17 cellular contexts compared by ENCODE assay signal in genomic region chr1:221437924-221438323, GRCh38.
DNase-seq lines count a peak whose midpoint lies in the region; ATAC-seq and TF ChIP-seq lines count a peak whose summit lies in the region.
"Had no signal": no experiment of that assay in that cellular context is flagged by ENCODE, and none has a peak within 500 bp of the region (broad histone marks: within the 10 kb centered on the region; RNA-seq: fewer than 3 reads in every experiment).

No MANE protein-coding gene starts in this region.

- peak in 1 of 2 donors; percentile 35 for ATAC-seq in natural killer cell treated with Interleukin-12 subunit alpha and Interleukin-12 subunit beta and Interleukin-15 and Interleukin-18, amount 100 ng/mL, for 72 hours
- ATAC-seq in natural killer cell, result no peak
- ATAC-seq in stimulated activated effector memory CD8-positive, alpha-beta T cell treated with anti-CD3 and anti-CD28 coated beads, Interleukin-12 subunit alpha, Interleukin-12 subunit beta, amount 100 ng/mL, for 72 hours, result peak; percentile 30
- ATAC-seq: activated T-cell treated with anti-CD3 and anti-CD28 coated beads, Interleukin-2, amount 50 U/mL, for 4 hours; heart left ventricle; right lobe of liver had no signal

- TF ChIP-seq CTCF in natural killer cell (IDR thresholded peaks at IDR 0.05) (no peak), foreskin fibroblast (IDR thresholded peaks at IDR 0.05; ENCODE audit: low read depth, low read length) (no peak)

- H3K4me3 ChIP-seq in foreskin fibroblast (ENCODE audit: low read depth in 1 of 2, low read length in 2 of 2), result no peak overlapping the region
- H3K4me3 ChIP-seq: heart left ventricle, right lobe of liver, SK-N-MC had no signal

- H3K4me1 Mint-ChIP-seq in natural killer cell treated with Interleukin-12 subunit alpha and Interleukin-12 subunit beta and Interleukin-15 and Interleukin-18, amount 100 ng/mL, for 72 hours (ENCODE audit: low read depth in 2 of 2), result peaks cover 16 to 20% of the 10 kb centered on the region in 2 donors
- H3K4me1 Mint-ChIP-seq in natural killer cell, result peaks cover 0 to 4% of the 10 kb centered on the region in 2 donors
- H3K4me1 Mint-ChIP-seq in activated naive CD8-positive, alpha-beta T cell treated with anti-CD3 and anti-CD28 coated beads for 36 hours, result peaks cover 40% of the 10 kb centered on the region
- H3K4me1 Mint-ChIP-seq in stimulated activated effector memory CD8-positive, alpha-beta T cell treated with anti-CD3 and anti-CD28 coated beads, Interleukin-12 subunit alpha, Interleukin-12 subunit beta, amount 100 ng/mL, for 72 hours, result peaks cover 18% of the 10 kb centered on the region

- H3K4me3 Mint-ChIP-seq in natural killer cell treated with Interleukin-12 subunit alpha and Interleukin-12 subunit beta and Interleukin-15 and Interleukin-18, amount 100 ng/mL, for 72 hours, result peak overlapping the region; percentile 46
- H3K4me3 Mint-ChIP-seq in natural killer cell, result no peak overlapping the region
- no peak overlapping the region for H3K4me3 Mint-ChIP-seq in activated naive CD8-positive, alpha-beta T cell treated with anti-CD3 and anti-CD28 coated beads for 36 hours
- H3K4me3 Mint-ChIP-seq in stimulated activated effector memory CD8-positive, alpha-beta T cell treated with anti-CD3 and anti-CD28 coated beads, Interleukin-12 subunit alpha, Interleukin-12 subunit beta, amount 100 ng/mL, for 72 hours, result no peak overlapping the region
- H3K4me3 Mint-ChIP-seq: activated CD4-positive, alpha-beta T cell treated with anti-CD3 and anti-CD28 coated beads, Interleukin-2, amount 10 ng/mL, durations not matched to agents 24 days and 14 days; activated T-cell treated with anti-CD3 and anti-CD28 coated beads, Interleukin-2, amount 50 U/mL, for 4 hours; mesothelial cell of epicardium had no signal

- H3K27ac Mint-ChIP-seq in natural killer cell treated with Interleukin-12 subunit alpha and Interleukin-12 subunit beta and Interleukin-15 and Interleukin-18, amount 100 ng/mL, for 72 hours, result peak overlapping the region; percentile 45 to 82
- H3K27ac Mint-ChIP-seq in natural killer cell, result no peak overlapping the region
- H3K27ac Mint-ChIP-seq in activated naive CD8-positive, alpha-beta T cell treated with anti-CD3 and anti-CD28 coated beads for 36 hours, result peak overlapping the region; percentile 16
- H3K27ac Mint-ChIP-seq in stimulated activated effector memory CD8-positive, alpha-beta T cell treated with anti-CD3 and anti-CD28 coated beads, Interleukin-12 subunit alpha, Interleukin-12 subunit beta, amount 100 ng/mL, for 72 hours, result no peak overlapping the region
- H3K27ac Mint-ChIP-seq: activated CD4-positive, alpha-beta T cell treated with anti-CD3 and anti-CD28 coated beads, Interleukin-2, amount 10 ng/mL, durations not matched to agents 24 days and 14 days; mesothelial cell of epicardium had no signal

- DNase-seq in natural killer cell treated with Interleukin-12 subunit alpha and Interleukin-12 subunit beta and Interleukin-15 and Interleukin-18, amount 100 ng/mL, for 72 hours (ENCODE audit: low spot score), result no peak
- DNase-seq in natural killer cell, result no peak
- no peak for DNase-seq in activated naive CD8-positive, alpha-beta T cell treated with anti-CD3 and anti-CD28 coated beads for 36 hours
- DNase-seq in foreskin fibroblast, result peak; percentile 34 to 39
- no peak for DNase-seq in stimulated activated effector memory CD8-positive, alpha-beta T cell treated with anti-CD3 and anti-CD28 coated beads, Interleukin-12 subunit alpha, Interleukin-12 subunit beta, amount 100 ng/mL, for 72 hours (ENCODE audit: low spot score in 2 of 2)
- DNase-seq in retina, result no peak
- no peak for DNase-seq in head of caudate nucleus
- DNase-seq in iPS-NIHi11 (ENCODE audit: low spot score), result no peak
- DNase-seq: activated CD4-positive, alpha-beta T cell treated with anti-CD3 and anti-CD28 coated beads, Interleukin-2, amount 10 ng/mL, durations not matched to agents 24 days and 14 days; activated T-cell treated with anti-CD3 and anti-CD28 coated beads, Interleukin-2, amount 50 U/mL, for 4 hours; amniotic stem cell; GF-D8; heart left ventricle; NCI-H510A; right lobe of liver had no signal

- intact Hi-C loops in natural killer cell (cut with micrococcal nuclease) (no loop called here), head of caudate nucleus (cut with DNase I) (loop anchor here (5.0 to 10.0 kb wide), 3 partner anchors 103 to 561 kb away; partner anchors contain the start of gene HLX)

- no peaks in the 10 kb centered on the region for H3K9me3 Mint-ChIP-seq in natural killer cell treated with Interleukin-12 subunit alpha and Interleukin-12 subunit beta and Interleukin-15 and Interleukin-18, amount 100 ng/mL, for 72 hours
- H3K9me3 Mint-ChIP-seq in natural killer cell, result no peaks in the 10 kb centered on the region
- no peaks in the 10 kb centered on the region for H3K9me3 Mint-ChIP-seq in activated naive CD8-positive, alpha-beta T cell treated with anti-CD3 and anti-CD28 coated beads for 36 hours
- no peaks in the 10 kb centered on the region for H3K9me3 Mint-ChIP-seq in stimulated activated effector memory CD8-positive, alpha-beta T cell treated with anti-CD3 and anti-CD28 coated beads, Interleukin-12 subunit alpha, Interleukin-12 subunit beta, amount 100 ng/mL, for 72 hours
- H3K9me3 Mint-ChIP-seq: activated CD4-positive, alpha-beta T cell treated with anti-CD3 and anti-CD28 coated beads, Interleukin-2, amount 10 ng/mL, durations not matched to agents 24 days and 14 days; activated T-cell treated with anti-CD3 and anti-CD28 coated beads, Interleukin-2, amount 50 U/mL, for 4 hours; mesothelial cell of epicardium had no signal

- H3K27me3 Mint-ChIP-seq in natural killer cell treated with Interleukin-12 subunit alpha and Interleukin-12 subunit beta and Interleukin-15 and Interleukin-18, amount 100 ng/mL, for 72 hours, result peaks cover 10 to 13% of the 10 kb centered on the region in 2 donors
- peaks cover 7 to 31% of the 10 kb centered on the region in 2 donors for H3K27me3 Mint-ChIP-seq in natural killer cell (ENCODE audit: low read depth in 2 of 2)
- peaks cover 8% of the 10 kb centered on the region for H3K27me3 Mint-ChIP-seq in activated naive CD8-positive, alpha-beta T cell treated with anti-CD3 and anti-CD28 coated beads for 36 hours

- no peaks in the 10 kb centered on the region for H3K36me3 Mint-ChIP-seq in natural killer cell treated with Interleukin-12 subunit alpha and Interleukin-12 subunit beta and Interleukin-15 and Interleukin-18, amount 100 ng/mL, for 72 hours
- no peaks in the 10 kb centered on the region for H3K36me3 Mint-ChIP-seq in natural killer cell
- H3K36me3 Mint-ChIP-seq in activated naive CD8-positive, alpha-beta T cell treated with anti-CD3 and anti-CD28 coated beads for 36 hours, result no peaks in the 10 kb centered on the region
- H3K36me3 Mint-ChIP-seq in stimulated activated effector memory CD8-positive, alpha-beta T cell treated with anti-CD3 and anti-CD28 coated beads, Interleukin-12 subunit alpha, Interleukin-12 subunit beta, amount 100 ng/mL, for 72 hours, result no peaks in the 10 kb centered on the region
- H3K36me3 Mint-ChIP-seq: mesothelial cell of epicardium had no signal

Comparison
In these comparisons a context has a peak if more than half of its experiments do, and no peak if none do; other contexts are left out.
1. H3K27ac Mint-ChIP-seq: peak in natural killer cell treated with Interleukin-12 subunit alpha and Interleukin-12 subunit beta and Interleukin-15 and Interleukin-18, amount 100 ng/mL, for 72 hours (2 of 2) and activated naive CD8-positive, alpha-beta T cell treated with anti-CD3 and anti-CD28 coated beads for 36 hours (single experiment); none in natural killer cell (0 of 2) and stimulated activated effector memory CD8-positive, alpha-beta T cell treated with anti-CD3 and anti-CD28 coated beads, Interleukin-12 subunit alpha, Interleukin-12 subunit beta, amount 100 ng/mL, for 72 hours (single experiment).
2. DNase-seq: peak in foreskin fibroblast (2 of 2); none in natural killer cell treated with Interleukin-12 subunit alpha and Interleukin-12 subunit beta and Interleukin-15 and Interleukin-18, amount 100 ng/mL, for 72 hours (single experiment), natural killer cell (single experiment), activated naive CD8-positive, alpha-beta T cell treated with anti-CD3 and anti-CD28 coated beads for 36 hours (single experiment), stimulated activated effector memory CD8-positive, alpha-beta T cell treated with anti-CD3 and anti-CD28 coated beads, Interleukin-12 subunit alpha, Interleukin-12 subunit beta, amount 100 ng/mL, for 72 hours (0 of 2), retina (single experiment), head of caudate nucleus (0 of 42) and iPS-NIHi11 (single experiment).